In the genomic region with DNA sequence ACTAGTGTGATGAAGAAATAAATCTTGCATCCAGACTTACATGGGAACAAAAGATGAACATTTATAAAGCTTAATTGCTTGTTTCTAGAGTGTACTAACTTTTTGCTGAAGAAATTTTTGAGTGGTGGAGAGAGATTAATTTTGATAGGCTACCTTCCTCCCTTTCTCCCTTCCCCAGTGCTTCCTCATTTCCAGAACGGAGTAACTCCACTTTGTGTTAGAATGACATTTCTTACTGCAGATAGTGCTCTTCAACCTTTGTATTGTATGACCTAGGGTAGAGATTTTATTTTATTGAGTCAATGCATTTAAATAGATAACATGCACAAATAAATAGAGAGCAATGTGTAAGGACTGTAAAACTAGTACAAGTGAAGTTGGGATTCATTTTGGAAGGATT, we compare ENCODE assay signal across 9 cellular contexts. TPM values are rescaled to one million over a fixed set of nuclear protein-coding genes. Genes with fewer than 3 reads are reported as not detected.
DNase-seq lines count a peak whose midpoint lies in the region; ATAC-seq and TF ChIP-seq lines count a peak whose summit lies in the region.
"Had no signal": no experiment of that assay in that cellular context is flagged by ENCODE, and none has a peak within 500 bp of the region (broad histone marks: within the 10 kb centered on the region; RNA-seq: fewer than 3 reads in every experiment).

No MANE protein-coding gene starts in this region.

- peaks cover 46% of the 10 kb centered on the region for H3K4me1 Mint-ChIP-seq in activated naive CD8-positive, alpha-beta T cell treated with anti-CD3 and anti-CD28 coated beads, Interleukin-2, amount 50 U/mL, for 24 hours

- H3K27ac ChIP-seq in HL-60 (replicated peaks) (no peak overlapping the region), mesendoderm (ENCODE audit: low read depth, low read length) (no peak overlapping the region)

- no peak overlapping the region for H2BK120ac ChIP-seq in mesendoderm (ENCODE audit: low read depth, low read length)

- H3K4me3 ChIP-seq in AG10803 (ENCODE audit: low read length) (peak overlapping the region; percentile 80), HL-60 (replicated peaks; ENCODE audit: insufficient read depth, low read length) (peak overlapping the region; percentile 74), mesendoderm (ENCODE audit: low read length) (peak overlapping the region; percentile 53)

- no peaks in the 10 kb centered on the region for H3K27me3 Mint-ChIP-seq in activated naive CD8-positive, alpha-beta T cell treated with anti-CD3 and anti-CD28 coated beads, Interleukin-2, amount 50 U/mL, for 24 hours

- peak overlapping the region; percentile 91 for H3K9ac ChIP-seq in mesendoderm (ENCODE audit: low read length)

- no peak overlapping the region for H4K8ac ChIP-seq in mesendoderm (ENCODE audit: low read depth, low read length)

- H4K5ac ChIP-seq in mesendoderm (ENCODE audit: low read length): no peak overlapping the region

- no peak for ATAC-seq in activated naive CD8-positive, alpha-beta T cell treated with anti-CD3 and anti-CD28 coated beads, Interleukin-2, amount 50 U/mL, for 24 hours
- no peak for ATAC-seq in HG02763 (IDR thresholded peaks at IDR 0.05; ENCODE audit: unreplicated experiment)
- ATAC-seq: activated CD4-positive, CD25-positive, alpha-beta regulatory T cell treated with anti-CD3 and anti-CD28 coated beads, Interleukin-2, amount 50 U/mL, for 24 hours had no signal

- no peak overlapping the region for H3K4ac ChIP-seq in mesendoderm (ENCODE audit: low read depth, low read length)

- H2BK15ac ChIP-seq in mesendoderm (replicated peaks; ENCODE audit: low read depth): no peak overlapping the region

- DNase-seq in AG10803 (ENCODE audit: low read depth) (no peak), HL-60 (ENCODE audit: low read depth in 1 of 2, low spot score in 1 of 2) (peak in 1 of 2 experiments; percentile 23), mesendoderm (no peak), SHP77 (lab: John Stamatoyannopoulos, UW) (no peak), NCI-H748 (lab: John Stamatoyannopoulos, UW; ENCODE audit: unreplicated experiment) (no peak), NCI-H2171 treated with DMSO at 0.1 percent for 48 hours (lab: John Stamatoyannopoulos, UW) (no peak)
- no peak for DNase-seq in activated naive CD8-positive, alpha-beta T cell treated with anti-CD3 and anti-CD28 coated beads, Interleukin-2, amount 50 U/mL, for 24 hours

- TF ChIP-seq CTCF in AG10803 (conservative IDR thresholded peaks at IDR 0.05; ENCODE audit: low read length) (0 out of 2 replicates have a peak, but pooled peaks have one; percentile 2), HL-60 (IDR thresholded peaks at IDR 0.05; ENCODE audit: insufficient read depth, low read length) (no peak)

- no peaks in the 10 kb centered on the region for H3K36me3 ChIP-seq in mesendoderm (ENCODE audit: control insufficient read depth, insufficient read depth, low read length)

- no peak overlapping the region for H2AK5ac ChIP-seq in mesendoderm (ENCODE audit: low read length)

- H3K79me2 ChIP-seq in mesendoderm (ENCODE audit: control insufficient read depth, insufficient read depth, low read length): peaks cover 53% of the 10 kb centered on the region

- peak overlapping the region; percentile 89 for H3K4me3 Mint-ChIP-seq in activated naive CD8-positive, alpha-beta T cell treated with anti-CD3 and anti-CD28 coated beads, Interleukin-2, amount 50 U/mL, for 24 hours

- peak overlapping the region; percentile 56 for H3K56ac ChIP-seq in mesendoderm (ENCODE audit: low read length)

- no CpG with 5 or more reads among the region's 1 CpG for WGBS in mesendoderm (ENCODE audit: extremely low coverage, insufficient coverage, low lambda C conversion rate)

- H3K27ac Mint-ChIP-seq in activated naive CD8-positive, alpha-beta T cell treated with anti-CD3 and anti-CD28 coated beads, Interleukin-2, amount 50 U/mL, for 24 hours: peak overlapping the region; percentile 91

- H2BK5ac ChIP-seq in mesendoderm (ENCODE audit: low read length): no peak overlapping the region

- H3K23ac ChIP-seq in mesendoderm (ENCODE audit: low read length): no peak overlapping the region

- H3K9me3 Mint-ChIP-seq in activated naive CD8-positive, alpha-beta T cell treated with anti-CD3 and anti-CD28 coated beads, Interleukin-2, amount 50 U/mL, for 24 hours: no peaks in the 10 kb centered on the region

- H3K4me2 ChIP-seq in mesendoderm (ENCODE audit: low read length): peak overlapping the region; percentile 71

- H3K79me1 ChIP-seq in mesendoderm (ENCODE audit: low read length): peaks cover 8% of the 10 kb centered on the region

- H3K4me1 ChIP-seq in mesendoderm (ENCODE audit: control insufficient read depth, low read depth, low read length): peaks cover 2% of the 10 kb centered on the region

- H3K27me3 ChIP-seq in HL-60 (ENCODE audit: insufficient read depth, poor library complexity, severe bottlenecking): no peaks in the 10 kb centered on the region
- no peaks in the 10 kb centered on the region for H3K27me3 ChIP-seq in mesendoderm (ENCODE audit: insufficient read depth, low read length, poor library complexity)

- H3K36me3 Mint-ChIP-seq in activated naive CD8-positive, alpha-beta T cell treated with anti-CD3 and anti-CD28 coated beads, Interleukin-2, amount 50 U/mL, for 24 hours (ENCODE audit: low read depth): peaks cover 51% of the 10 kb centered on the region

- no peak overlapping the region for H3K18ac ChIP-seq in mesendoderm (ENCODE audit: low read length)

RNA-seq across cellular contexts. Expression of a gene that starts 1.9 kb away (rescaled TPM):
- 161 TPM for polyA plus RNA-seq in mesendoderm (2013, experiment 1 of 2)
- polyA plus RNA-seq in mesendoderm (2013, experiment 2 of 2): 155 TPM
